ENCODE assay signal across 13 cellular contexts in the genomic region with DNA sequence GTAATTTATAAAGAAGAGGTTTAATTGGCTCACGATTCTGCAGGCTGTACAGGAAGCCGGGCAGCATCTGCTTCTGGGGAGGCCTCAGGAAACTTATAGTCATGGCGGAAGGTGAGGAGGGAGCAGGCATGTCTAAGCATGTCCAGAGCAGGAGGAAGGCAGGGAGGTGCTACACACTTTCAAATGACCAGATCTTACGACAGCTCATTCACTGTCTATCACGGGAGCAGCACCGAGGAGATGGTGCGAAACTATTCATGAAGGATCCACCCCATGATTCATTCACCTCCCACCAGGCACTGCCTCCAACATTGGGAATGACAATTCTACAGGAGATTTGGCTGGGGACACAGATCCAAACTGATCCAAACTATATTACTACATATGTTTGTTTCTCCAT. TPM values are rescaled to one million over a fixed set of nuclear protein-coding genes. Genes with fewer than 3 reads are reported as not detected.
DNase-seq lines count a peak whose midpoint lies in the region; TF ChIP-seq lines count a peak whose summit lies in the region.
"Had no signal": no experiment of that assay in that cellular context is flagged by ENCODE, and none has a peak within 500 bp of the region (broad histone marks: within the 10 kb centered on the region; RNA-seq: fewer than 3 reads in every experiment).

No MANE protein-coding gene starts in this region.

- no peak overlapping the region for H3K9ac ChIP-seq in Karpas-422 (ENCODE audit: low read length)

- H3K4me2 ChIP-seq in Karpas-422 (ENCODE audit: low read depth, low read length, poor library complexity, severe bottlenecking), result no peak overlapping the region

- H3K27me3 Mint-ChIP-seq in MCF 10A (ENCODE audit: insufficient read depth, unreplicated experiment), result no peaks in the 10 kb centered on the region
- no peaks in the 10 kb centered on the region for H3K27me3 Mint-ChIP-seq in activated naive CD8-positive, alpha-beta T cell treated with anti-CD3 and anti-CD28 coated beads for 36 hours
- H3K27me3 Mint-ChIP-seq: IgD-negative memory B cell; naive thymus-derived CD4-positive, alpha-beta T cell had no signal

- H3K4me1 Mint-ChIP-seq in MCF 10A (ENCODE audit: insufficient read depth, unreplicated experiment), result peaks cover 14% of the 10 kb centered on the region
- H3K4me1 Mint-ChIP-seq in activated naive CD8-positive, alpha-beta T cell treated with anti-CD3 and anti-CD28 coated beads for 36 hours, result peaks cover 2% of the 10 kb centered on the region
- H3K4me1 Mint-ChIP-seq: IgD-negative memory B cell had no signal

- H3K4me3 Mint-ChIP-seq in MCF 10A (ENCODE audit: unreplicated experiment), result peak overlapping the region; percentile 24
- H3K4me3 Mint-ChIP-seq in activated naive CD8-positive, alpha-beta T cell treated with anti-CD3 and anti-CD28 coated beads for 36 hours, result no peak overlapping the region
- H3K4me3 Mint-ChIP-seq: IgD-negative memory B cell; naive thymus-derived CD4-positive, alpha-beta T cell had no signal

- TF ChIP-seq CTCF in MCF 10A (IDR thresholded peaks at IDR 0.05; ENCODE audit: unreplicated experiment) (no peak), breast epithelium (IDR thresholded peaks at IDR 0.05) (no peak)

- POLR2A ChIA-PET in MCF 10A (lab: Yijun Ruan, JAX), result interaction anchor here (1.0 to 3.0 kb wide), 5 partner anchors 8 to 16 kb away, joined by 3 to 38 read pairs (median 6); a partner anchor contains a TSS

- peaks cover 83% of the 10 kb centered on the region for H3K79me2 ChIP-seq in Karpas-422 (ENCODE audit: low read length)

- peaks cover 5% of the 10 kb centered on the region; the same call in 1 of the 2 replicates for H4K20me1 ChIP-seq in Karpas-422 (ENCODE audit: insufficient read depth, low read depth, low read length)

- CTCF ChIA-PET in MCF 10A (lab: Yijun Ruan, JAX), result interaction anchor here (0.6 to 1.2 kb wide), 3 partner anchors 9 to 616 kb away, joined by 3 to 4 read pairs (median 3); no protein-coding TSS in a partner anchor

- intact Hi-C loops in MCF 10A (cut with micrococcal nuclease) (no loop called here), breast epithelium (cut with DNase I; ENCODE audit: low total_unique reads) (no loop called here), head of caudate nucleus (cut with DNase I) (no loop called here)

- no TSS peak for BruUV-seq in MCF 10A (replicated peaks; lab: Mats Ljungman, UMichigan)

- H3K9me3 ChIP-seq in breast epithelium, result no peaks in the 10 kb centered on the region
- H3K9me3 ChIP-seq in Karpas-422 (ENCODE audit: low read length), result no peaks in the 10 kb centered on the region
- H3K9me3 ChIP-seq: SJSA1 had no signal

- no peak overlapping the region for H3K4me3 ChIP-seq in breast epithelium
- no peak overlapping the region for H3K4me3 ChIP-seq in Karpas-422 (ENCODE audit: low read length)
- H3K4me3 ChIP-seq: SJSA1 had no signal

- no peak for TF ChIP-seq POLR2A in breast epithelium (IDR thresholded peaks at IDR 0.05)

- peak overlapping the region; percentile 98 for H3K27ac Mint-ChIP-seq in MCF 10A (ENCODE audit: low read depth, unreplicated experiment)
- H3K27ac Mint-ChIP-seq in activated naive CD8-positive, alpha-beta T cell treated with anti-CD3 and anti-CD28 coated beads for 36 hours, result peak overlapping the region; percentile 9
- H3K27ac Mint-ChIP-seq: IgD-negative memory B cell had no signal

- H3K9me3 Mint-ChIP-seq in MCF 10A (ENCODE audit: unreplicated experiment), result peaks cover 7% of the 10 kb centered on the region
- H3K9me3 Mint-ChIP-seq in activated naive CD8-positive, alpha-beta T cell treated with anti-CD3 and anti-CD28 coated beads for 36 hours, result no peaks in the 10 kb centered on the region
- H3K9me3 Mint-ChIP-seq: IgD-negative memory B cell; naive thymus-derived CD4-positive, alpha-beta T cell had no signal

- H3K36me3 ChIP-seq in breast epithelium, result peaks cover 20% of the 10 kb centered on the region
- H3K36me3 ChIP-seq in Karpas-422 (ENCODE audit: insufficient read depth, low read length), result peaks cover 73% of the 10 kb centered on the region; the same call in 1 of the 2 replicates

- H3K27me3 ChIP-seq in breast epithelium (no peaks in the 10 kb centered on the region), Karpas-422 (ENCODE audit: low read length) (no peaks in the 10 kb centered on the region)
- H3K27me3 ChIP-seq: SJSA1 had no signal

- peak; percentile 74 for DNase-seq in MCF 10A (ENCODE audit: unreplicated experiment)
- DNase-seq in breast epithelium (ENCODE audit: low spot score in 2 of 2), result no peak
- no peak for DNase-seq in activated naive CD8-positive, alpha-beta T cell treated with anti-CD3 and anti-CD28 coated beads for 36 hours
- DNase-seq in head of caudate nucleus, result peak in 31 of 42 donors; percentile 17 to 81 (median 52)
- DNase-seq in superior temporal gyrus (ENCODE audit: extremely low spot score), result peak; percentile 18
- DNase-seq in NCI-H2029 (lab: John Stamatoyannopoulos, UW), result no peak
- no peak for DNase-seq in RKO (ENCODE audit: low spot score)
- no peak for DNase-seq in Karpas-422
- DNase-seq: left ventricle myocardium superior; naive thymus-derived CD4-positive, alpha-beta T cell; NCI-H226 had no signal

- H3K4me1 ChIP-seq in breast epithelium (no peaks in the 10 kb centered on the region), Karpas-422 (ENCODE audit: low read length) (no peaks in the 10 kb centered on the region)
- H3K4me1 ChIP-seq: SJSA1 had no signal

- H2AFZ ChIP-seq in Karpas-422 (ENCODE audit: low read length), result no peak overlapping the region

- H3K27ac ChIP-seq in breast epithelium (no peak overlapping the region), Karpas-422 (ENCODE audit: low read length) (no peak overlapping the region)
- H3K27ac ChIP-seq: SJSA1 had no signal

- H3K9me2 ChIP-seq in Karpas-422 (replicated peaks; ENCODE audit: insufficient read depth, low read length), result no peaks in the 10 kb centered on the region

- H3K36me3 Mint-ChIP-seq in MCF 10A (ENCODE audit: insufficient read depth, unreplicated experiment), result peaks cover 96% of the 10 kb centered on the region
- peaks cover 14% of the 10 kb centered on the region for H3K36me3 Mint-ChIP-seq in activated naive CD8-positive, alpha-beta T cell treated with anti-CD3 and anti-CD28 coated beads for 36 hours

RNA-seq across cellular contexts. Expression of a gene that starts 10.0 kb away (rescaled TPM):
- total RNA-seq in MCF 10A (2022) (68.2 and 68.8 TPM in 2 replicates), breast epithelium (10 to 100 TPM; 34.9 to 54.7 (median 49.8) TPM)
- total RNA-seq in activated naive CD8-positive, alpha-beta T cell treated with anti-CD3 and anti-CD28 coated beads for 36 hours, result 10 to 100 TPM; 51.1 to 57.4 TPM
- 30.0 and 48.8 TPM in 2 replicates for total RNA-seq in Karpas-422 (2014; rRNA removed; shearing (Covaris generic); ENCODE audit: low replicate concordance)

Comparison
In these comparisons a context has a peak if more than half of its experiments do, and no peak if none do; other contexts are left out.
1. DNase-seq: peak in MCF 10A (single experiment), head of caudate nucleus (31 of 42) and superior temporal gyrus (single experiment); none in breast epithelium (0 of 2), activated naive CD8-positive, alpha-beta T cell treated with anti-CD3 and anti-CD28 coated beads for 36 hours (single experiment), NCI-H2029 (single experiment), RKO (single experiment) and Karpas-422 (single experiment).